ENCODE assay signal across 11 cellular contexts in the genomic region with DNA sequence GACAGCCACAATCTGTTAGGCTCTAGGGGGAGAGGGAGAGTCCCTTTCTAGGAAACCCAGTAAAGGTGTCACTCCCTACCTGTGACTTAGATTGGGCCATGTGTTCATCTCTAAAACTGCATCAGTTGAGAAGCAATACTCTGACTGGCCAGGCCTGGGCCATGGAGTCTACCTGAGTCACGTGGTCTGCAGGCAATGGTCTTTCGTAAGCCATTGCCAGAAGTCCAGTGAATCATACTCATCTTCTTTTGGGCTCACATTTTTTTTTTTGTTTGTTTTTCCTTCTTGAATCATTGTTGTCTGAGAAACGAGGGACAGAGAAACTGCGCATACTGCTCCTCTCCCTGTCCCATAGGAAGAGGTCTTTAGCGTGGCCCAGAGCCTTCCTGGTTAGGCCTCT.
DNase-seq lines count a peak whose midpoint lies in the region; ATAC-seq and TF ChIP-seq lines count a peak whose summit lies in the region.
"Had no signal": no experiment of that assay in that cellular context is flagged by ENCODE, and none has a peak within 500 bp of the region (broad histone marks: within the 10 kb centered on the region; RNA-seq: fewer than 3 reads in every experiment).

No MANE protein-coding gene starts in this region.

- no peaks in the 10 kb centered on the region for H3K36me3 ChIP-seq in neural progenitor cell
- H3K36me3 ChIP-seq: BE2C had no signal

- no peaks in the 10 kb centered on the region for H3F3A ChIP-seq in neural progenitor cell (ENCODE audit: low read depth)

- peaks cover 4% of the 10 kb centered on the region for H3K27me3 Mint-ChIP-seq in neural progenitor cell (ENCODE audit: insufficient read depth, low read depth)
- peaks cover 32 to 34% of the 10 kb centered on the region in 2 donors for H3K27me3 Mint-ChIP-seq in T-cell

- H3K4me1 ChIP-seq in neural progenitor cell, result no peaks in the 10 kb centered on the region

- no peaks in the 10 kb centered on the region for H3K79me2 ChIP-seq in neural progenitor cell (ENCODE audit: low read depth)

- intact Hi-C loops in posterior cingulate gyrus (cut with DNase I), result loop anchor here (5.0 to 10.0 kb wide), 2 partner anchors 171 to 1833 kb away; no protein-coding TSS in a partner anchor

- DNase-seq in HCEC 1CT (peak; percentile 32), RWPE1 (ENCODE audit: low spot score) (peak; percentile 39), epithelial cell of esophagus (ENCODE audit: low read depth) (peak; percentile 80), neural progenitor cell (ENCODE audit: low spot score) (no peak), RPMI8226 (no peak), T-cell (no peak), posterior cingulate gyrus (no peak)
- DNase-seq: BE2C; CD8-positive, alpha-beta T cell; NCI-H1048 had no signal

- CTCF ChIA-PET in RWPE1 (lab: Yijun Ruan, JAX), result interaction anchor here (0.6 kb wide), 1 partner anchor 123 kb away, joined by 3 read pairs; no protein-coding TSS in a partner anchor
- CTCF ChIA-PET in T-cell (lab: Charles Lee), result no interaction called here

- no peak overlapping the region for H2AFZ ChIP-seq in neural progenitor cell (replicated peaks)

- no peak for ATAC-seq in T-cell (replicated peaks in 1 of 4)
- ATAC-seq: CD8-positive, alpha-beta T cell had no signal

- H3K27me3 ChIP-seq in neural progenitor cell, result no peaks in the 10 kb centered on the region
- H3K27me3 ChIP-seq: BE2C had no signal

- H3K9me3 ChIP-seq in neural progenitor cell (ENCODE audit: low read depth), result no peaks in the 10 kb centered on the region
- H3K9me3 ChIP-seq: BE2C had no signal

- POLR2A ChIA-PET in RWPE1 (lab: Yijun Ruan, JAX; ENCODE audit: low non-redundant PET), result no interaction called here
- POLR2A ChIA-PET in T-cell (lab: Charles Lee), result no interaction called here

- H3K36me3 Mint-ChIP-seq in neural progenitor cell, result no peaks in the 10 kb centered on the region
- H3K36me3 Mint-ChIP-seq in T-cell, result no peaks in the 10 kb centered on the region
- H3K36me3 Mint-ChIP-seq: CD8-positive, alpha-beta T cell; IgD-negative memory B cell had no signal

- no peak overlapping the region for H3K4me2 ChIP-seq in neural progenitor cell

- H3K9me3 Mint-ChIP-seq in neural progenitor cell (peaks cover 9% of the 10 kb centered on the region), T-cell (no peaks in the 10 kb centered on the region)
- H3K9me3 Mint-ChIP-seq: CD8-positive, alpha-beta T cell; IgD-negative memory B cell had no signal

- TF ChIP-seq CTCF in RWPE1 (conservative IDR thresholded peaks at IDR 0.05; ENCODE audit: low read depth) (no peak), epithelial cell of esophagus (IDR thresholded peaks at IDR 0.05; ENCODE audit: insufficient read depth, low read depth, low read length, missing control alignments) (no peak), neural progenitor cell (IDR thresholded peaks at IDR 0.05) (no peak)

- peaks cover 16% of the 10 kb centered on the region for H3K4me1 Mint-ChIP-seq in neural progenitor cell
- peaks cover 5 to 6% (median 6%) of the 10 kb centered on the region in 3 donors for H3K4me1 Mint-ChIP-seq in T-cell

- H3K9ac ChIP-seq in neural progenitor cell, result no peak overlapping the region

- H3K27ac Mint-ChIP-seq in neural progenitor cell, result peak overlapping the region; percentile 44
- H3K27ac Mint-ChIP-seq in T-cell, result no peak overlapping the region
- H3K27ac Mint-ChIP-seq: CD8-positive, alpha-beta T cell; IgD-negative memory B cell had no signal

- H3K4me3 Mint-ChIP-seq in neural progenitor cell, result no peak overlapping the region
- no peak overlapping the region for H3K4me3 Mint-ChIP-seq in T-cell
- H3K4me3 Mint-ChIP-seq: CD8-positive, alpha-beta T cell; IgD-negative memory B cell had no signal

- H3K4me3 ChIP-seq in epithelial cell of esophagus (ENCODE audit: low read length), result no peak overlapping the region
- no peak overlapping the region for H3K4me3 ChIP-seq in neural progenitor cell

- no peaks in the 10 kb centered on the region for H4K20me1 ChIP-seq in neural progenitor cell (ENCODE audit: low read depth)

- no peak overlapping the region for H3K27ac ChIP-seq in RWPE1
- no peak overlapping the region for H3K27ac ChIP-seq in neural progenitor cell

Comparison
In these comparisons a context has a peak if more than half of its experiments do, and no peak if none do; other contexts are left out.
1. DNase-seq: peak in HCEC 1CT (single experiment), RWPE1 (single experiment) and epithelial cell of esophagus (single experiment); none in neural progenitor cell (single experiment), RPMI8226 (single experiment), T-cell (0 of 34) and posterior cingulate gyrus (0 of 10).